Comparison of ENCODE assay signal across 22 cellular contexts in the genomic region with DNA sequence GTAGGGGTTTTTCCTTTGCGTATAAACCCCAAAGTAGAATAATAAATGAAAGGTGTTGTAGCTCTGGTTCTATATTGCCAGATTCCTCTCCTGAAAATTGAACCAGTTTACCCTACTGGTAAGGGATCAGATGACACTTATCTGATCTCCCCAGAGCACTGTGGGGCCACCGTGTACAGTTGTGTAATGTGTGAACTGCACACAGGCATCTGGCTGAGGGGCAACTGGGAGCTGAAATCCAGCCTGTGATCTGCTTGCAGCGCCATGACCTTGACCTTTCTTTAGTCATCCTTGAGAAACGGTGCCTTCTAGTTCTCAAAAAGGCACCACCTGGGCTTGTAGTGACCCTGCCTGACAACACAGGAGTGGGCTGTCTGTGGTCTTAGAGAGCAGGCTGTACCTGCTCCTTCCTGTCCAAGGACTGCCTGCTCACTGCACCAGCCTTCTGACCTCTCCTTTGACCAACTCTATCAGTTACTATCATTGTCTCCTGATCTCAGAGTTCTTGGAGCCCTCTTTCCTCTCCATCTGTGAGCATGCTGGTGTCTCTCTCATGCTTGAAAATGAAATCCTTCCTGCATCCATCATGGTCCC. TPM values are rescaled to one million over a fixed set of nuclear protein-coding genes. Genes with fewer than 3 reads are reported as not detected.
DNase-seq lines count a peak whose midpoint lies in the region; ATAC-seq, FAIRE-seq and TF ChIP-seq lines count a peak whose summit lies in the region.
"Had no signal": no experiment of that assay in that cellular context is flagged by ENCODE, and none has a peak within 500 bp of the region (broad histone marks: within the 10 kb centered on the region; RNA-seq: fewer than 3 reads in every experiment).

No MANE protein-coding gene starts in this region.

- DNase-seq in HepG2 (ENCODE audit: low spot score) (peak; percentile 51), right lobe of liver (no peak), NCI-H69 (lab: John Stamatoyannopoulos, UW) (peak; percentile 9), erythroblast (lab: John Stamatoyannopoulos, UW) (peak; percentile 30 to 47), KBM-7 (no peak), GM10266 (ENCODE audit: extremely low spot score) (no peak)
- no peak for DNase-seq in activated CD8-positive, alpha-beta memory T cell treated with anti-CD3 and anti-CD28 coated beads, Interleukin-2, amount 50 U/mL, for 4 hours
- DNase-seq: activated naive CD8-positive, alpha-beta T cell treated with anti-CD3 and anti-CD28 coated beads for 36 hours; body of pancreas; CD8-positive, alpha-beta memory T cell; DND-41; foreskin keratinocyte; NCI-H146; NCI-H345; stimulated activated CD4-positive, alpha-beta T cell treated with anti-CD3 and anti-CD28 coated beads, Interleukin-12 subunit alpha, Interleukin-12 subunit beta, amount 100 ng/mL, for 4 hours; T-helper 9 cell had no signal

- TF ChIP-seq POLR2A in HepG2 (IDR thresholded peaks at IDR 0.05; ENCODE audit: insufficient read depth in 1 of 2, low read depth in 2 of 2, low read length in 2 of 2) (no peak), right lobe of liver (IDR thresholded peaks at IDR 0.05) (no peak), erythroblast (IDR thresholded peaks at IDR 0.05; ENCODE audit: low read length) (no peak)

- H3K79me2 ChIP-seq in HepG2 (ENCODE audit: insufficient read depth, low read length): no peaks in the 10 kb centered on the region

- in situ Hi-C loops in HepG2 (cut with HindIII; ENCODE audit: extremely low pct_ligation_motif_present, low pct_unique_long_range_greater_than_20kb) (no loop called here), KBM-7 (cut with MboI; ENCODE audit: low pct_unique_long_range_greater_than_20kb, low sequenced_read_pairs) (no loop called here)

- TF ChIP-seq EP300 in HepG2 (IDR thresholded peaks at IDR 0.05; ENCODE audit: low read depth in 2 of 2, low read length in 2 of 2) (no peak), HepG2 (CRISPR knock-in tag; IDR thresholded peaks at IDR 0.05; ENCODE audit: borderline replicate concordance) (no peak)

- 21% methylated on average over 4 of the region's 4 CpGs for WGBS in HepG2 (ENCODE audit: low lambda C conversion rate)
- 17% methylated on average over 1 of the region's 4 CpGs for WGBS in right lobe of liver (ENCODE audit: insufficient coverage, low coverage, low lambda C conversion rate, missing lambda C conversion rate)

- ATAC-seq in HepG2 (peak; percentile 99), right lobe of liver (no peak), GM19351 (IDR thresholded peaks at IDR 0.05; ENCODE audit: unreplicated experiment) (no peak)
- ATAC-seq: body of pancreas, foreskin keratinocyte had no signal

- no peak for TF ChIP-seq RAD21 in HepG2 (CRISPR knock-in tag; IDR thresholded peaks at IDR 0.05)

- peak overlapping the region; percentile 22; the same call in 1 of the 2 replicates for H3K4me2 ChIP-seq in HepG2 (ENCODE audit: low read depth, low read length)

- H3K4me3 ChIP-seq in HepG2 (replicated peaks in 1 of 3; ENCODE audit: insufficient read depth in 1 of 3, low read depth in 2 of 3, low read length in 3 of 3): no peak overlapping the region
- no peak overlapping the region for H3K4me3 ChIP-seq in right lobe of liver
- H3K4me3 ChIP-seq: body of pancreas, coronary artery, SJSA1, suprapubic skin had no signal

- H4K20me1 ChIP-seq in HepG2 (ENCODE audit: insufficient read depth, low read length): no peaks in the 10 kb centered on the region

- CTCF ChIA-PET in HepG2 (lab: Yijun Ruan, JAX; ENCODE audit: low intra/inter-chr PET ratio, low total read pairs): no interaction called here

- no peaks in the 10 kb centered on the region for H3K36me3 ChIP-seq in HepG2 (replicated peaks in 1 of 2; ENCODE audit: control insufficient read depth in 1 of 2, insufficient read depth in 2 of 2, low read length in 2 of 2)
- no peaks in the 10 kb centered on the region for H3K36me3 ChIP-seq in right lobe of liver
- H3K36me3 ChIP-seq: SJSA1, suprapubic skin had no signal

- intact Hi-C loops in HepG2 (cut with micrococcal nuclease; ENCODE audit: unreplicated experiment): no loop called here
- intact Hi-C loops in right lobe of liver (cut with DNase I): no loop called here

- no peak overlapping the region for H3K27ac ChIP-seq in HepG2 (ENCODE audit: extremely low read length, insufficient read depth, low read length)
- H3K27ac ChIP-seq in right lobe of liver: no peak overlapping the region
- H3K27ac ChIP-seq: body of pancreas, coronary artery, foreskin keratinocyte, SJSA1, suprapubic skin had no signal

- H3K27me3 ChIP-seq in HepG2 (ENCODE audit: control insufficient read depth in 1 of 2, insufficient read depth in 2 of 2, low read length in 2 of 2) (no peaks in the 10 kb centered on the region), right lobe of liver (no peaks in the 10 kb centered on the region)
- H3K27me3 ChIP-seq: body of pancreas, foreskin keratinocyte, SJSA1, suprapubic skin had no signal

- peak; percentile 81 for FAIRE-seq in HepG2 (lab: Jason Lieb, UNC)
- FAIRE-seq: HTR-8/SVneo had no signal

- no TSS peak for BruUV-seq in HepG2 (replicated peaks; lab: Mats Ljungman, UMichigan)

- H3K9ac ChIP-seq in HepG2 (ENCODE audit: insufficient read depth, low read depth, low read length): no peak overlapping the region

- no peak overlapping the region for H2AFZ ChIP-seq in HepG2 (ENCODE audit: low read length)

- POLR2A ChIA-PET in HepG2 (lab: Yijun Ruan, JAX): no interaction called here

- H3K4me1 ChIP-seq in HepG2 (ENCODE audit: insufficient read depth, low read length) (peaks cover 14% of the 10 kb centered on the region), right lobe of liver (no peaks in the 10 kb centered on the region)
- H3K4me1 ChIP-seq: body of pancreas, foreskin keratinocyte, SJSA1, suprapubic skin had no signal

- H3K9me3 ChIP-seq in HepG2 (ENCODE audit: low read length) (no peaks in the 10 kb centered on the region), right lobe of liver (no peaks in the 10 kb centered on the region)
- H3K9me3 ChIP-seq: body of pancreas, suprapubic skin had no signal

- 0 out of 2 replicates have a peak, but pooled peaks have one; percentile 16 for TF ChIP-seq CTCF in HepG2 (CRISPR knock-in tag; IDR thresholded peaks at IDR 0.05)
- no peak for TF ChIP-seq CTCF in right lobe of liver (IDR thresholded peaks at IDR 0.05)
- TF ChIP-seq CTCF in GM10266 (IDR thresholded peaks at IDR 0.05; ENCODE audit: control insufficient read depth, insufficient read depth, low read depth, missing control alignments): no peak

RNA-seq across cellular contexts. Expression of a gene that starts 40.2 kb away (rescaled TPM):
- total RNA-seq in HepG2 (2016; rRNA removed; fragmentation: Illumina TruSeq; extraction: Trizol) (not detected in 2 replicates), right lobe of liver (not detected)
- total RNA-seq in HepG2 (2016; cell fraction: cytosol; rRNA removed; fragmentation: Illumina TruSeq; extraction: Trizol; ENCODE audit: low read depth): not detected in 2 replicates
- total RNA-seq in HepG2 (2016; cell fraction: insoluble cytoplasmic fraction; rRNA removed; fragmentation: Illumina TruSeq; extraction: Trizol): not detected in 2 replicates
- not detected in 2 replicates for total RNA-seq in HepG2 (2016; cell fraction: membrane; rRNA removed; fragmentation: Illumina TruSeq; extraction: Trizol)
- not detected in 2 replicates for total RNA-seq in HepG2 (2016; cell fraction: nucleus; rRNA removed; fragmentation: Illumina TruSeq; extraction: Trizol)
- 0.01 TPM in 2 replicates for polyA plus RNA-seq in HepG2 (2011; rRNA removed)
- not detected in 2 replicates for polyA plus RNA-seq in HepG2 (2011; cell fraction: cytosol; rRNA removed)
- polyA plus RNA-seq in HepG2 (2011; cell fraction: nucleus; rRNA removed): not detected in 2 replicates
- not detected in 2 replicates for polyA plus RNA-seq in HepG2 (2012)
- not detected in 2 replicates for polyA plus RNA-seq in HepG2 (2016; cell fraction: cytosol; fragmentation: Illumina TruSeq; extraction: Trizol; ENCODE audit: low read depth)
- polyA plus RNA-seq in HepG2 (2016; cell fraction: insoluble cytoplasmic fraction; fragmentation: Illumina TruSeq; extraction: Trizol; ENCODE audit: low read depth): not detected in 2 replicates
- not detected in 2 replicates for polyA plus RNA-seq in HepG2 (2016; cell fraction: membrane; fragmentation: Illumina TruSeq; extraction: Trizol; ENCODE audit: low read depth)
- polyA plus RNA-seq in HepG2 (2016; cell fraction: nucleus; fragmentation: Illumina TruSeq; extraction: Trizol; ENCODE audit: insufficient read depth, low read depth): not detected in 2 replicates
- 0.10 TPM in 1 of 2 replicates, not detected in the other for polyA minus RNA-seq in HepG2 (2011; rRNA and poly(A)+ RNA removed; ENCODE audit: low replicate concordance)
- not detected in 2 replicates for polyA minus RNA-seq in HepG2 (2011; cell fraction: cytosol; rRNA and poly(A)+ RNA removed)
- polyA minus RNA-seq in HepG2 (2011; cell fraction: nucleus; rRNA and poly(A)+ RNA removed): not detected in 2 replicates
- total RNA-seq: activated naive CD8-positive, alpha-beta T cell treated with anti-CD3 and anti-CD28 coated beads for 36 hours; body of pancreas; CD8-positive, alpha-beta memory T cell; foreskin keratinocyte; pulmonary artery endothelial cell had no signal
- polyA plus RNA-seq: CD8-positive, alpha-beta memory T cell had no signal

RNA-seq across cellular contexts. Expression of a gene that starts 56.2 kb away (rescaled TPM):
- 6.3 and 7.9 TPM in 2 replicates for total RNA-seq in HepG2 (2016; rRNA removed; fragmentation: Illumina TruSeq; extraction: Trizol)
- total RNA-seq in HepG2 (2016; cell fraction: cytosol; rRNA removed; fragmentation: Illumina TruSeq; extraction: Trizol; ENCODE audit: low read depth): 0.44 and 0.81 TPM in 2 replicates
- total RNA-seq in HepG2 (2016; cell fraction: insoluble cytoplasmic fraction; rRNA removed; fragmentation: Illumina TruSeq; extraction: Trizol): 6.9 and 8.1 TPM in 2 replicates
- 1.8 and 2.6 TPM in 2 replicates for total RNA-seq in HepG2 (2016; cell fraction: membrane; rRNA removed; fragmentation: Illumina TruSeq; extraction: Trizol)
- total RNA-seq in HepG2 (2016; cell fraction: nucleus; rRNA removed; fragmentation: Illumina TruSeq; extraction: Trizol): 7.9 and 8.8 TPM in 2 replicates
- polyA plus RNA-seq in HepG2 (2011; rRNA removed): 1.9 and 2.2 TPM in 2 replicates
- polyA plus RNA-seq in HepG2 (2011; cell fraction: cytosol; rRNA removed): 1.0 and 2.0 TPM in 2 replicates
- 0.74 and 1.4 TPM in 2 replicates for polyA plus RNA-seq in HepG2 (2011; cell fraction: nucleus; rRNA removed)
- 1.9 and 2.5 TPM in 2 replicates for polyA plus RNA-seq in HepG2 (2012)
- polyA plus RNA-seq in HepG2 (2016; cell fraction: cytosol; fragmentation: Illumina TruSeq; extraction: Trizol; ENCODE audit: low read depth): 0.12 and 0.19 TPM in 2 replicates
- polyA plus RNA-seq in HepG2 (2016; cell fraction: insoluble cytoplasmic fraction; fragmentation: Illumina TruSeq; extraction: Trizol; ENCODE audit: low read depth): 2.6 and 2.7 TPM in 2 replicates
- polyA plus RNA-seq in HepG2 (2016; cell fraction: membrane; fragmentation: Illumina TruSeq; extraction: Trizol; ENCODE audit: low read depth): 0.38 and 0.41 TPM in 2 replicates
- 5.0 and 5.5 TPM in 2 replicates for polyA plus RNA-seq in HepG2 (2016; cell fraction: nucleus; fragmentation: Illumina TruSeq; extraction: Trizol; ENCODE audit: insufficient read depth, low read depth)
- polyA minus RNA-seq in HepG2 (2011; rRNA and poly(A)+ RNA removed; ENCODE audit: low replicate concordance): 14.1 and 15.8 TPM in 2 replicates
- polyA minus RNA-seq in HepG2 (2011; cell fraction: cytosol; rRNA and poly(A)+ RNA removed): 5.9 and 6.4 TPM in 2 replicates
- 4.9 and 5.8 TPM in 2 replicates for polyA minus RNA-seq in HepG2 (2011; cell fraction: nucleus; rRNA and poly(A)+ RNA removed)
- 1 to 10 TPM; 1.3 to 2.4 (median 2.0) TPM for total RNA-seq in right lobe of liver

Comparison
In these comparisons a context has a peak if more than half of its experiments do, and no peak if none do; other contexts are left out.
1. DNase-seq: peak in HepG2 (single experiment), NCI-H69 (single experiment) and erythroblast (2 of 2); none in right lobe of liver (0 of 3), KBM-7 (single experiment), activated CD8-positive, alpha-beta memory T cell treated with anti-CD3 and anti-CD28 coated beads, Interleukin-2, amount 50 U/mL, for 4 hours (single experiment) and GM10266 (single experiment).